ENCODE assay signal across 23 cellular contexts in the genomic region with DNA sequence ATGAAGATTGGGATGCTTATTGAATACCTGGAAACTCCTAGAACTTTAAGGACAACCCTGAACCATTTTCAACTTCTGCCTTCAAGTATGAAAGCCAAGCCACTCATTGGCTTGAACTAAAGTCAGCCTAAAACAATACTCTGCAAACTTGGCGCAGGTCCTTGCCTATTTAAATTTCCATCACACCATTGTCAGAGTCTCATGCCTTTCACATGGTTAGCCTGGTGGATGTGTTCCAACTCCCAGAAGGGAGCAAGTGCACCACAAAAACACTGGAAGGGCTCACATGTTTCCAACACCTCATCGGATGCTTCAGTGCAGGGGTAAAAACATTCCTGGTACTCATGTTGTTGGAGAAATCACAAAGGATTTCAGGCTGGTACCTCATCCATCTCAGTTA.
DNase-seq lines count a peak whose midpoint lies in the region; ATAC-seq and TF ChIP-seq lines count a peak whose summit lies in the region.
"Had no signal": no experiment of that assay in that cellular context is flagged by ENCODE, and none has a peak within 500 bp of the region (broad histone marks: within the 10 kb centered on the region; RNA-seq: fewer than 3 reads in every experiment).

No MANE protein-coding gene starts in this region.

- H3K36me3 ChIP-seq in heart left ventricle: no peaks in the 10 kb centered on the region
- no peaks in the 10 kb centered on the region for H3K36me3 ChIP-seq in CD4-positive, alpha-beta memory T cell (ENCODE audit: insufficient read depth, low read length)
- H3K36me3 ChIP-seq: HAP-1, upper lobe of left lung had no signal

- no peaks in the 10 kb centered on the region for H3K36me3 Mint-ChIP-seq in CD4-positive, alpha-beta memory T cell
- H3K36me3 Mint-ChIP-seq: CD14-positive monocyte; naive thymus-derived CD8-positive, alpha-beta T cell; WTC11 had no signal

- no peak overlapping the region for H3K27ac ChIP-seq in heart left ventricle
- no peak overlapping the region for H3K27ac ChIP-seq in right cardiac atrium (ENCODE audit: low read length)
- no peak overlapping the region for H3K27ac ChIP-seq in CD4-positive, alpha-beta memory T cell (ENCODE audit: low read depth, low read length)
- H3K27ac ChIP-seq: psoas muscle, upper lobe of left lung had no signal

- H3K4me3 ChIP-seq in heart left ventricle: no peak overlapping the region
- no peak overlapping the region for H3K4me3 ChIP-seq in right cardiac atrium (ENCODE audit: low read length)
- no peak overlapping the region for H3K4me3 ChIP-seq in CD4-positive, alpha-beta memory T cell (ENCODE audit: low read length in 2 of 2)
- H3K4me3 ChIP-seq: HAP-1, psoas muscle, upper lobe of left lung had no signal

- H3K4me1 ChIP-seq in heart left ventricle (peaks cover 0 to 15% (median 0%) of the 10 kb centered on the region in 12 donors), right cardiac atrium (ENCODE audit: control insufficient read depth, insufficient read depth, low read length) (peaks cover 1% of the 10 kb centered on the region)
- no peaks in the 10 kb centered on the region for H3K4me1 ChIP-seq in CD4-positive, alpha-beta memory T cell (ENCODE audit: insufficient read depth, low read length)
- H3K4me1 ChIP-seq: psoas muscle, upper lobe of left lung had no signal

- H3K4me1 Mint-ChIP-seq in CD4-positive, alpha-beta memory T cell: no peaks in the 10 kb centered on the region
- H3K4me1 Mint-ChIP-seq: activated T-helper 17 cell treated with anti-CD3 and anti-CD28 coated beads, Interleukin-2, amount 50 U/mL, for 72 hours; CD14-positive monocyte; naive thymus-derived CD8-positive, alpha-beta T cell had no signal

- peaks cover 0 to 8% (median 0%) of the 10 kb centered on the region in 12 donors for H3K9me3 ChIP-seq in heart left ventricle
- no peaks in the 10 kb centered on the region for H3K9me3 ChIP-seq in right cardiac atrium (ENCODE audit: control insufficient read depth, low read length)
- no peaks in the 10 kb centered on the region for H3K9me3 ChIP-seq in CD4-positive, alpha-beta memory T cell (ENCODE audit: control insufficient read depth in 1 of 2, low read length in 2 of 2)
- H3K9me3 ChIP-seq: HAP-1, psoas muscle, upper lobe of left lung had no signal

- no peak overlapping the region for H3K27ac Mint-ChIP-seq in CD4-positive, alpha-beta memory T cell
- H3K27ac Mint-ChIP-seq: activated T-helper 17 cell treated with anti-CD3 and anti-CD28 coated beads, Interleukin-2, amount 50 U/mL, for 72 hours; CD14-positive monocyte; WTC11 had no signal

- H3K27me3 Mint-ChIP-seq in CD4-positive, alpha-beta memory T cell: peaks cover 0 to 1% of the 10 kb centered on the region in 2 donors
- H3K27me3 Mint-ChIP-seq: activated T-helper 17 cell treated with anti-CD3 and anti-CD28 coated beads, Interleukin-2, amount 50 U/mL, for 72 hours had no signal

- ATAC-seq in heart left ventricle (peak in 3 of 4 donors; percentile 28 to 33 (median 32)), right cardiac atrium (no peak)
- ATAC-seq: activated T-helper 17 cell treated with anti-CD3 and anti-CD28 coated beads, Interleukin-2, amount 50 U/mL, for 72 hours; naive thymus-derived CD8-positive, alpha-beta T cell; psoas muscle; WTC11 had no signal

- peaks cover 0 to 4% (median 0%) of the 10 kb centered on the region in 8 donors for H3K9me3 Mint-ChIP-seq in CD4-positive, alpha-beta memory T cell
- H3K9me3 Mint-ChIP-seq: activated T-helper 17 cell treated with anti-CD3 and anti-CD28 coated beads, Interleukin-2, amount 50 U/mL, for 72 hours; naive thymus-derived CD8-positive, alpha-beta T cell had no signal

- POLR2A ChIA-PET in CD4-positive, alpha-beta memory T cell (lab: Charles Lee; ENCODE audit: partially characterized antibody): no interaction called here

- H3K4me3 Mint-ChIP-seq in CD4-positive, alpha-beta memory T cell: no peak overlapping the region
- H3K4me3 Mint-ChIP-seq: activated T-helper 17 cell treated with anti-CD3 and anti-CD28 coated beads, Interleukin-2, amount 50 U/mL, for 72 hours; CD14-positive monocyte; naive thymus-derived CD8-positive, alpha-beta T cell; WTC11 had no signal

- CTCF ChIA-PET in CD4-positive, alpha-beta memory T cell (lab: Charles Lee; ENCODE audit: partially characterized antibody): interaction anchor here (0.7 kb wide), 1 partner anchor 18 kb away, joined by 3 read pairs; no protein-coding TSS in a partner anchor

- H3K27me3 ChIP-seq in heart left ventricle (no peaks in the 10 kb centered on the region), right cardiac atrium (ENCODE audit: control insufficient read depth, insufficient read depth) (no peaks in the 10 kb centered on the region)
- H3K27me3 ChIP-seq in CD4-positive, alpha-beta memory T cell (ENCODE audit: insufficient read depth, low read length): no peaks in the 10 kb centered on the region
- H3K27me3 ChIP-seq: upper lobe of left lung had no signal

- TF ChIP-seq POLR2A in heart left ventricle (IDR thresholded peaks at IDR 0.05): no peak

- 51 to 66% (median 63%) methylated on average over 2 of the region's 2 CpGs for WGBS in heart left ventricle, 4 donors
- 69% methylated on average over 2 of the region's 2 CpGs for WGBS in right cardiac atrium

- DNase-seq in heart left ventricle: peak in 2 of 5 donors; percentile 20 to 42
- DNase-seq in right cardiac atrium: no peak
- DNase-seq in dermis blood vessel endothelial cell: peak; percentile 43
- peak; percentile 39 for DNase-seq in medulla oblongata (ENCODE audit: extremely low spot score)
- DNase-seq in HUDEP-2 (lab: John Stamatoyannopoulos, UW; ENCODE audit: unreplicated experiment in 76 of 76): no peak
- no peak for DNase-seq in CD4-positive, alpha-beta memory T cell
- DNase-seq in activated CD8-positive, alpha-beta memory T cell treated with anti-CD3 and anti-CD28 coated beads, Interleukin-2, amount 50 U/mL, for 48 hours: no peak
- DNase-seq in stimulated activated naive CD4-positive, alpha-beta T cell (lab: John Stamatoyannopoulos, UW): no peak
- DNase-seq: activated CD8-positive, alpha-beta memory T cell treated with anti-CD3 and anti-CD28 coated beads for 24 hours; cerebellar nuclear complex; islet precursor cell; Kasumi-1; naive thymus-derived CD8-positive, alpha-beta T cell; NCI-H1436; NCI-H2227 treated with DMSO at 0.1 percent for 48 hours; stimulated activated naive CD4-positive, alpha-beta T cell treated with Interleukin-2 at 50 U/mL for 16 hours; T-helper 2 cell; upper lobe of left lung had no signal

- no peak for TF ChIP-seq CTCF in heart left ventricle (IDR thresholded peaks at IDR 0.05)

- intact Hi-C loops in heart left ventricle (cut with DNase I): no loop called here
- intact Hi-C loops in right cardiac atrium (cut with DNase I): no loop called here
- intact Hi-C loops in CD4-positive, alpha-beta memory T cell (cut with micrococcal nuclease): no loop called here

Comparison
In these comparisons a context has a peak if more than half of its experiments do, and no peak if none do; other contexts are left out.
1. ATAC-seq: peak in heart left ventricle (3 of 4); none in right cardiac atrium (0 of 2).
2. DNase-seq: peak in dermis blood vessel endothelial cell (single experiment) and medulla oblongata (single experiment); none in right cardiac atrium (0 of 3), HUDEP-2 (0 of 76), CD4-positive, alpha-beta memory T cell (0 of 5), activated CD8-positive, alpha-beta memory T cell treated with anti-CD3 and anti-CD28 coated beads, Interleukin-2, amount 50 U/mL, for 48 hours (single experiment) and stimulated activated naive CD4-positive, alpha-beta T cell (0 of 6).